Comparison of ENCODE assay signal across 11 cellular contexts in the genomic region with DNA sequence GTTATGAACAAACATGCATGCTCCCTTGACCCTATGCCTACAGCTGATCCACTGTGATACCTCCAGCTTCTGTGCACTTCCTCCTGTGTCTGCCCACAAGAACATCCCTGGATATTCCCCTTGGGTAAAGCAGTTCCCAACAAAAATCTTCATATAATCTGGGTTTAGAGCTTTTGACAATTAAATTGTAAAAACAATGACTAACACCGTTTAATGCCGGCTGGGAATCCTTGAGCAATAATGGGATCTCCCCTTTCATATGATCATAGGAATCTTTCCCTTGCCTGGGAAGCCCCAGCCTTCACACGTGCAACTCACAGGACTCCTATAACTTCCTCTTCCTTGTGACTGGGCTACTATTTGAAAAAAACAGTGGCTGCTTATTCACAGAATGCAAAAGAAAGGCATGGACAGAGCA.
DNase-seq lines count a peak whose midpoint lies in the region; ATAC-seq and TF ChIP-seq lines count a peak whose summit lies in the region.
"Had no signal": no experiment of that assay in that cellular context is flagged by ENCODE, and none has a peak within 500 bp of the region (broad histone marks: within the 10 kb centered on the region; RNA-seq: fewer than 3 reads in every experiment).

No MANE protein-coding gene starts in this region.

- DNase-seq in HCEC 1CT (peak; percentile 90), T1000 (lab: John Stamatoyannopoulos, UW) (peak; percentile 18), fibroblast of pulmonary artery (ENCODE audit: low read depth) (peak; percentile 92), NCI-H1417 (lab: John Stamatoyannopoulos, UW) (no peak)
- DNase-seq in effector CD8-positive, alpha-beta T cell (lab: John Stamatoyannopoulos, UW): no peak
- DNase-seq: right lobe of liver had no signal

- no peak overlapping the region for H3K4me3 ChIP-seq in fibroblast of pulmonary artery (replicated peaks; ENCODE audit: low read depth, low read length)
- no peak overlapping the region for H3K4me3 ChIP-seq in skin epidermis
- H3K4me3 ChIP-seq: right lobe of liver, vagina had no signal

- no peak for TF ChIP-seq CTCF in fibroblast of pulmonary artery (IDR thresholded peaks at IDR 0.05; ENCODE audit: low read length, missing control alignments)

- peak overlapping the region in 14 of 21 experiments; percentile 7 to 62 (median 48) for H3K27ac ChIP-seq in skin epidermis
- H3K27ac ChIP-seq: right lobe of liver, vagina had no signal

- ATAC-seq in HG02970 (IDR thresholded peaks at IDR 0.05; ENCODE audit: low FRiP score, unreplicated experiment) (no peak), GM19351 (IDR thresholded peaks at IDR 0.05; ENCODE audit: unreplicated experiment) (no peak)
- ATAC-seq: activated CD4-positive, CD25-positive, alpha-beta regulatory T cell treated with anti-CD3 and anti-CD28 coated beads, Interleukin-2, amount 50 U/mL, for 24 hours had no signal

Comparison
In these comparisons a context has a peak if more than half of its experiments do, and no peak if none do; other contexts are left out.
1. DNase-seq: peak in HCEC 1CT (single experiment), T1000 (single experiment) and fibroblast of pulmonary artery (single experiment); none in effector CD8-positive, alpha-beta T cell (single experiment) and NCI-H1417 (0 of 3).